In genomic region chrX:63934160-63934559, GRCh38 we compare ENCODE assay signal across 19 cellular contexts.
DNase-seq lines count a peak whose midpoint lies in the region; ATAC-seq, FAIRE-seq and TF ChIP-seq lines count a peak whose summit lies in the region.
"Had no signal": no experiment of that assay in that cellular context is flagged by ENCODE, and none has a peak within 500 bp of the region (broad histone marks: within the 10 kb centered on the region; RNA-seq: fewer than 3 reads in every experiment).

No MANE protein-coding gene starts in this region.

- POLR2A ChIA-PET in H1 (lab: Charles Lee; ENCODE audit: partially characterized antibody), result no interaction called here

- H3K4me1 Mint-ChIP-seq in neural progenitor cell, result peaks cover 12% of the 10 kb centered on the region
- H3K4me1 Mint-ChIP-seq: B cell, IgD-negative memory B cell had no signal

- peaks cover 40% of the 10 kb centered on the region for H3K9me3 ChIP-seq in HUES48 (ENCODE audit: control insufficient read depth, insufficient read depth, low read length)
- no peaks in the 10 kb centered on the region for H3K9me3 ChIP-seq in H1 (ENCODE audit: insufficient read depth in 2 of 2, low read depth in 1 of 2, low read length in 1 of 2)
- no peaks in the 10 kb centered on the region for H3K9me3 ChIP-seq in neural progenitor cell (ENCODE audit: low read depth)
- H3K9me3 ChIP-seq: HAP-1 had no signal

- peak; percentile 23 for DNase-seq in ELF-1 (ENCODE audit: low read depth, low spot score)
- DNase-seq in H1 (ENCODE audit: low read depth in 1 of 2, low spot score in 2 of 2), result no peak
- DNase-seq in neural progenitor cell (ENCODE audit: low spot score), result no peak
- no peak for DNase-seq in stimulated activated CD8-positive, alpha-beta memory T cell treated with anti-CD3 and anti-CD28 coated beads, Interleukin-4, amount 100 ng/mL, for 48 hours
- DNase-seq: Calu3; CD8-positive, alpha-beta T cell; DMS79 treated with DMSO at 0.1 percent for 48 hours; GM23248; KBM-7 had no signal

- no peak overlapping the region for H2AK5ac ChIP-seq in H1 (ENCODE audit: low read depth, low read length)

- H2BK120ac ChIP-seq in H1 (replicated peaks; ENCODE audit: low read depth, low read length), result peak overlapping the region; percentile 54

- peak overlapping the region; percentile 25 to 46; a peak in 2 of 4 replicates for H3K4me2 ChIP-seq in H1 (ENCODE audit: insufficient read depth in 1 of 2, low read depth in 2 of 2, low read length in 2 of 2)
- no peak overlapping the region for H3K4me2 ChIP-seq in neural progenitor cell
- H3K4me2 ChIP-seq: BLaER1 treated with 17β-estradiol and CSF1 and Interleukin-3, amounts not matched to agents 10 nM and 100 nM had no signal

- peak overlapping the region; percentile 15; the same call in 1 of the 2 replicates for H2BK20ac ChIP-seq in H1 (ENCODE audit: low read length)

- H3K27me3 ChIP-seq in HUES48 (ENCODE audit: control insufficient read depth, insufficient read depth, low read length), result no peaks in the 10 kb centered on the region
- no peaks in the 10 kb centered on the region for H3K27me3 ChIP-seq in H1 (replicated peaks in 1 of 4; ENCODE audit: control insufficient read depth in 3 of 4, extremely low read depth in 1 of 4, insufficient read depth in 3 of 4, low read length in 3 of 4)
- no peaks in the 10 kb centered on the region for H3K27me3 ChIP-seq in neural progenitor cell

- no peak overlapping the region for H2BK15ac ChIP-seq in H1 (ENCODE audit: low read length)

- WGBS in H1 (ENCODE audit: extremely low coverage in 1 of 2, insufficient coverage in 1 of 2, insufficient read length in 1 of 2, insufficient replicate concordance in 2 of 2, low coverage in 1 of 2, low lambda C conversion rate in 2 of 2, missing lambda C conversion rate in 1 of 2), 2 experiments, result 14% methylated on average over 1 of the region's 1 CpG; no CpG with 5 or more reads in 1 of the 2 experiments

- no peak for TF ChIP-seq CTCF in H1 (IDR thresholded peaks at IDR 0.05; ENCODE audit: control extremely low read depth in 1 of 3, insufficient read depth in 1 of 3, low read depth in 1 of 3, low read length in 3 of 3)
- no peak for TF ChIP-seq CTCF in neural progenitor cell (IDR thresholded peaks at IDR 0.05)

- H3K36me3 ChIP-seq in HUES48 (ENCODE audit: control insufficient read depth, insufficient read depth, low read length), result no peaks in the 10 kb centered on the region
- no peaks in the 10 kb centered on the region for H3K36me3 ChIP-seq in H1 (ENCODE audit: control insufficient read depth in 2 of 4, insufficient read depth in 4 of 4, low read length in 3 of 4)
- H3K36me3 ChIP-seq in neural progenitor cell, result no peaks in the 10 kb centered on the region
- H3K36me3 ChIP-seq: BLaER1 treated with 17β-estradiol and CSF1 and Interleukin-3, amounts not matched to agents 10 nM and 100 nM; HAP-1 had no signal

- peaks cover 3% of the 10 kb centered on the region for H3K27me3 Mint-ChIP-seq in neural progenitor cell (ENCODE audit: insufficient read depth, low read depth)
- H3K27me3 Mint-ChIP-seq: B cell had no signal

- H4K91ac ChIP-seq in H1 (replicated peaks; ENCODE audit: insufficient read length, low read length), result no peak overlapping the region

- FAIRE-seq in H1 (lab: Jason Lieb, UNC), result peak; percentile 71
- FAIRE-seq: GM12878, HepG2 had no signal

- H3K23me2 ChIP-seq in H1 (ENCODE audit: low read depth, low read length), result no peaks in the 10 kb centered on the region

- H3F3A ChIP-seq in neural progenitor cell (ENCODE audit: low read depth), result no peaks in the 10 kb centered on the region

- TF ChIP-seq RAD21 in H1 (IDR thresholded peaks at IDR 0.05 in 1 of 2, conservative IDR thresholded peaks at IDR 0.05 in 1 of 2; ENCODE audit: low read depth in 2 of 2, low read length in 2 of 2), result no peak

- H4K20me1 ChIP-seq in H1 (replicated peaks in 1 of 2; ENCODE audit: control insufficient read depth in 1 of 2, insufficient read depth in 2 of 2, low read length in 2 of 2) (no peaks in the 10 kb centered on the region), neural progenitor cell (ENCODE audit: low read depth) (no peaks in the 10 kb centered on the region)
- H4K20me1 ChIP-seq: BLaER1 treated with 17β-estradiol and CSF1 and Interleukin-3, amounts not matched to agents 10 nM and 100 nM had no signal

- H3K56ac ChIP-seq in H1 (replicated peaks; ENCODE audit: insufficient read length, low read depth, low read length), result no peak overlapping the region

- no peaks in the 10 kb centered on the region for H3K79me1 ChIP-seq in H1 (ENCODE audit: low read depth, low read length)

- H3K27ac ChIP-seq in HUES48 (ENCODE audit: low read depth, low read length) (peak overlapping the region; percentile 39), H1 (ENCODE audit: low read depth, low read length) (no peak overlapping the region), neural progenitor cell (no peak overlapping the region)
- H3K27ac ChIP-seq: BLaER1 treated with 17β-estradiol and CSF1 and Interleukin-3, amounts not matched to agents 10 nM and 100 nM; GM23248; HL-60 had no signal

- H2BK5ac ChIP-seq in H1 (ENCODE audit: low read depth, low read length), result no peak overlapping the region

- CTCF ChIA-PET in H1 (lab: Charles Lee; ENCODE audit: partially characterized antibody), result interaction anchor here (0.6 to 1.0 kb wide), 2 partner anchors 159 to 632 kb away, joined by 3 to 4 read pairs; no protein-coding TSS in a partner anchor

- H3K36me3 Mint-ChIP-seq in neural progenitor cell, result no peaks in the 10 kb centered on the region
- H3K36me3 Mint-ChIP-seq: CD8-positive, alpha-beta T cell; IgD-negative memory B cell had no signal

- no peak overlapping the region for H3K4ac ChIP-seq in H1 (replicated peaks; ENCODE audit: insufficient read length, low read depth, low read length)

- ATAC-seq in HG03196 (IDR thresholded peaks at IDR 0.05; ENCODE audit: unreplicated experiment) (no peak), GM21423 (IDR thresholded peaks at IDR 0.05; ENCODE audit: unreplicated experiment) (no peak)
- ATAC-seq: CD8-positive, alpha-beta T cell; GM12878; HepG2 had no signal

- H4K5ac ChIP-seq in H1 (ENCODE audit: insufficient read length, low read depth, low read length), result no peak overlapping the region

- no peak for TF ChIP-seq EP300 in H1 (IDR thresholded peaks at IDR 0.05; ENCODE audit: borderline replicate concordance in 1 of 2, low read depth in 2 of 2, low read length in 2 of 2)

- H3K4me3 Mint-ChIP-seq in neural progenitor cell, result no peak overlapping the region
- H3K4me3 Mint-ChIP-seq: B cell; CD8-positive, alpha-beta T cell had no signal

- peaks cover 2% of the 10 kb centered on the region for H3K9me3 Mint-ChIP-seq in neural progenitor cell
- H3K9me3 Mint-ChIP-seq: CD8-positive, alpha-beta T cell; IgD-negative memory B cell had no signal

- H2BK12ac ChIP-seq in H1 (ENCODE audit: low read depth, low read length), result no peak overlapping the region

- H3K14ac ChIP-seq in H1 (ENCODE audit: insufficient read length), result no peak overlapping the region

- no peak overlapping the region for H3K18ac ChIP-seq in H1 (ENCODE audit: extremely low read depth, low read length)

- H3K27ac Mint-ChIP-seq in neural progenitor cell, result peak overlapping the region; percentile 82
- H3K27ac Mint-ChIP-seq: B cell; CD8-positive, alpha-beta T cell; IgD-negative memory B cell had no signal

- no peak overlapping the region for H3K4me3 ChIP-seq in HUES48 (ENCODE audit: low read depth, low read length)
- peak overlapping the region in 1 of 4 experiments; percentile 30; a peak in 1 of 8 replicates for H3K4me3 ChIP-seq in H1 (ENCODE audit: extremely low read depth in 1 of 4, insufficient read depth in 2 of 4, low read depth in 3 of 4, low read length in 4 of 4)
- H3K4me3 ChIP-seq in neural progenitor cell, result no peak overlapping the region
- H3K4me3 ChIP-seq: BLaER1 treated with 17β-estradiol and CSF1 and Interleukin-3, amounts not matched to agents 10 nM and 100 nM; GM12878; GM23248; HAP-1 had no signal

- H3K4me1 ChIP-seq in HUES48 (ENCODE audit: control insufficient read depth, insufficient read depth, low read length) (peaks cover 7% of the 10 kb centered on the region; the same call in 1 of the 2 replicates), H1 (replicated peaks in 1 of 4; ENCODE audit: control insufficient read depth in 3 of 4, insufficient read depth in 4 of 4, low read length in 3 of 4) (peaks cover 0 to 6% (median 0%) of the 10 kb centered on the region in 4 experiments; a peak in 2 of 7 replicates), neural progenitor cell (no peaks in the 10 kb centered on the region)
- H3K4me1 ChIP-seq: BLaER1 treated with 17β-estradiol and CSF1 and Interleukin-3, amounts not matched to agents 10 nM and 100 nM; HAP-1 had no signal

- no peak overlapping the region for H2AFZ ChIP-seq in H1 (ENCODE audit: low read length)
- no peak overlapping the region for H2AFZ ChIP-seq in neural progenitor cell (replicated peaks)
- H2AFZ ChIP-seq: GM23248 had no signal

- H3K9ac ChIP-seq in HUES48 (ENCODE audit: low read depth, low read length) (no peak overlapping the region), H1 (replicated peaks in 1 of 4; ENCODE audit: extremely low read depth in 1 of 4, low read depth in 3 of 4, low read length in 3 of 4) (no peak overlapping the region), neural progenitor cell (no peak overlapping the region)
- H3K9ac ChIP-seq: BLaER1 treated with 17β-estradiol and CSF1 and Interleukin-3, amounts not matched to agents 10 nM and 100 nM; GM23248 had no signal

- no peak for TF ChIP-seq POLR2A in H1 (IDR thresholded peaks at IDR 0.05; ENCODE audit: control extremely low read depth in 1 of 2, low read depth in 2 of 2, low read length in 2 of 2)

- no peak overlapping the region for H3K23ac ChIP-seq in H1 (ENCODE audit: insufficient read length)

- H3K79me2 ChIP-seq in H1 (ENCODE audit: control insufficient read depth in 1 of 2, insufficient read depth in 2 of 2, low read length in 2 of 2), result no peaks in the 10 kb centered on the region
- no peaks in the 10 kb centered on the region for H3K79me2 ChIP-seq in neural progenitor cell (ENCODE audit: low read depth)

- no peak overlapping the region for H4K8ac ChIP-seq in H1 (ENCODE audit: extremely low read depth, insufficient read depth, low read length)

TF ChIP-seq in H1, 55 proteins besides CTCF, POLR2A, EP300 and RAD21:
- TF ChIP-seq RFX5 (IDR thresholded peaks at IDR 0.05; ENCODE audit: borderline replicate concordance, low read depth, low read length) (no peak), CHD2 (IDR thresholded peaks at IDR 0.05; ENCODE audit: low read length) (no peak), CHD1 (IDR thresholded peaks at IDR 0.05; ENCODE audit: low read depth, low read length) (no peak), JUND (IDR thresholded peaks at IDR 0.05; ENCODE audit: low read length) (no peak), POU5F1 (IDR thresholded peaks at IDR 0.05; ENCODE audit: low read depth, low read length) (no peak), HDAC2 (IDR thresholded peaks at IDR 0.05; ENCODE audit: borderline replicate concordance in 1 of 2, low read depth in 2 of 2, low read length in 2 of 2) (no peak), CBX5 (IDR thresholded peaks at IDR 0.05; ENCODE audit: low read depth, low read length) (no peak), POLR2AphosphoS5 (IDR thresholded peaks at IDR 0.05; ENCODE audit: low read depth, low read length) (no peak)
